29 cellular contexts compared by ENCODE assay signal in the genomic region with DNA sequence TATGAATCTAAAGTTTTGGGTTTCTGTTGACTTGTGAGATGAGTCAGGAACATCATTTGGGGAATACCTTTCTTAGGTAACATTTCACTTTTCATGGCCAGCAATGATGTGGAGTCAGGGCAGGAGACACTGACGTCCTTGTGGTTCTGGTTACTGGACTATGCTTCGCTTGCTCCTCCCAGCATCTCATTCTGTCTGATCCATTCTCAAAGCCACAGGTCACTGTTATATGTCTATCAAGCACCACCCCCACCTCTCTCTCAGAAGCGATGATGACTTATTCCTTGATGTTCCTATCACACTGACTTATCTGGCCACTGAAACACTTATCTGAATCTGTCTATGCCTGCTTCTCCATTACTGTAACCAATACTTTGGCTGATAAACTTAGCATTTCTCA. TPM values are rescaled to one million over a fixed set of nuclear protein-coding genes. Genes with fewer than 3 reads are reported as not detected.
DNase-seq lines count a peak whose midpoint lies in the region; ATAC-seq, FAIRE-seq and TF ChIP-seq lines count a peak whose summit lies in the region.
"Had no signal": no experiment of that assay in that cellular context is flagged by ENCODE, and none has a peak within 500 bp of the region (broad histone marks: within the 10 kb centered on the region; RNA-seq: fewer than 3 reads in every experiment).

No MANE protein-coding gene starts in this region.

- no TSS peak for BruUV-seq in GM12878 (replicated peaks; lab: Mats Ljungman, UMichigan)

- no peak overlapping the region for H3K27ac ChIP-seq in GM12878 (ENCODE audit: control insufficient read depth, insufficient read depth)
- H3K27ac ChIP-seq: heart right ventricle, spleen, suprapubic skin had no signal

- FAIRE-seq in GM12878 (lab: Jason Lieb, UNC) = no peak

- no peak overlapping the region for H3K4me2 ChIP-seq in GM12878 (ENCODE audit: control insufficient read depth, insufficient read depth)

- peak overlapping the region; percentile 34 for H3K27ac Mint-ChIP-seq in activated naive CD8-positive, alpha-beta T cell treated with anti-CD3 and anti-CD28 coated beads, Interleukin-2, amount 50 U/mL, for 24 hours
- no peak overlapping the region for H3K27ac Mint-ChIP-seq in activated naive CD8-positive, alpha-beta T cell treated with anti-CD3 and anti-CD28 coated beads for 36 hours
- no peak overlapping the region for H3K27ac Mint-ChIP-seq in stimulated activated memory B cell treated with anti-CD40 and anti-IgM and Interleukin-4, amounts not matched to agents 10 μg/mL and 1 μg/mL and 100 μg/mL, for 72 hours
- H3K27ac Mint-ChIP-seq: activated CD4-positive, alpha-beta T cell treated with anti-CD3 and anti-CD28 coated beads, Interleukin-2, amount 10 ng/mL, durations not matched to agents 24 days and 14 days; activated T-cell treated with anti-CD3 and anti-CD28 coated beads, Interleukin-2, amount 50 U/mL, for 24 hours; memory B cell had no signal

- ATAC-seq in activated naive CD8-positive, alpha-beta T cell treated with anti-CD3 and anti-CD28 coated beads, Interleukin-2, amount 50 U/mL, for 24 hours = peak; percentile 68
- ATAC-seq in HG02885 (IDR thresholded peaks at IDR 0.05; ENCODE audit: poor library complexity, unreplicated experiment) = peak; percentile 55
- peak; percentile 64 for ATAC-seq in GM12878
- ATAC-seq in stimulated activated memory B cell treated with anti-CD40 and anti-IgM and Interleukin-4, amounts not matched to agents 10 μg/mL and 1 μg/mL and 100 μg/mL, for 72 hours = peak; percentile 69
- ATAC-seq in GM18505 (IDR thresholded peaks at IDR 0.05; ENCODE audit: unreplicated experiment) = no peak
- no peak for ATAC-seq in GM19395 (IDR thresholded peaks at IDR 0.05; ENCODE audit: unreplicated experiment)
- ATAC-seq: effector memory CD8-positive, alpha-beta T cell; esophagus mucosa; heart right ventricle; left cardiac atrium; right cardiac atrium; Right ventricle myocardium inferior; SK-N-SH treated with all-trans-retinoic acid at 6 μM for 48 hours had no signal

- H3K4me1 ChIP-seq in GM12878 (ENCODE audit: control insufficient read depth, insufficient read depth, low read length) = no peaks in the 10 kb centered on the region

- no peak for TF ChIP-seq EP300 in GM12878 (IDR thresholded peaks at IDR 0.05; ENCODE audit: borderline replicate concordance in 1 of 2, control insufficient read depth in 1 of 2, low read depth in 2 of 2, low read length in 2 of 2)

- H3K4me3 ChIP-seq in GM12878 = no peak overlapping the region
- H3K4me3 ChIP-seq: heart right ventricle, spleen, suprapubic skin had no signal

- TF ChIP-seq POLR2A in GM12878 (IDR thresholded peaks at IDR 0.05; ENCODE audit: low read depth, low read length) = no peak
- TF ChIP-seq POLR2A in GM18505 (IDR thresholded peaks at IDR 0.05; ENCODE audit: borderline replicate concordance, extremely low read depth, insufficient read depth, insufficient read length) = no peak

- H3K9ac ChIP-seq in GM12878 (ENCODE audit: control insufficient read depth, insufficient read depth, low read length) = no peak overlapping the region

- H4K20me1 ChIP-seq in GM12878 (ENCODE audit: control insufficient read depth, insufficient read depth) = no peaks in the 10 kb centered on the region

- H3K4me3 Mint-ChIP-seq in activated naive CD8-positive, alpha-beta T cell treated with anti-CD3 and anti-CD28 coated beads, Interleukin-2, amount 50 U/mL, for 24 hours = no peak overlapping the region
- H3K4me3 Mint-ChIP-seq in activated naive CD8-positive, alpha-beta T cell treated with anti-CD3 and anti-CD28 coated beads for 36 hours = no peak overlapping the region
- no peak overlapping the region for H3K4me3 Mint-ChIP-seq in stimulated activated memory B cell treated with anti-CD40 and anti-IgM and Interleukin-4, amounts not matched to agents 10 μg/mL and 1 μg/mL and 100 μg/mL, for 72 hours
- H3K4me3 Mint-ChIP-seq: activated CD4-positive, alpha-beta T cell treated with anti-CD3 and anti-CD28 coated beads, Interleukin-2, amount 10 ng/mL, durations not matched to agents 24 days and 14 days; activated T-cell treated with anti-CD3 and anti-CD28 coated beads, Interleukin-2, amount 50 U/mL, for 24 hours; effector memory CD8-positive, alpha-beta T cell; memory B cell had no signal

- H3K36me3 Mint-ChIP-seq in activated naive CD8-positive, alpha-beta T cell treated with anti-CD3 and anti-CD28 coated beads, Interleukin-2, amount 50 U/mL, for 24 hours (ENCODE audit: low read depth) = peaks cover 15% of the 10 kb centered on the region
- peaks cover 9% of the 10 kb centered on the region for H3K36me3 Mint-ChIP-seq in activated naive CD8-positive, alpha-beta T cell treated with anti-CD3 and anti-CD28 coated beads for 36 hours
- peaks cover 18% of the 10 kb centered on the region for H3K36me3 Mint-ChIP-seq in stimulated activated memory B cell treated with anti-CD40 and anti-IgM and Interleukin-4, amounts not matched to agents 10 μg/mL and 1 μg/mL and 100 μg/mL, for 72 hours

- intact Hi-C loops in GM12878 (cut with micrococcal nuclease; ENCODE audit: unreplicated experiment) = no loop called here

- in situ Hi-C loops in GM12878 (cut with MboI) = loop anchor here (5.0 to 10.0 kb wide), 2 partner anchors 320 to 523 kb away; no protein-coding TSS in a partner anchor

- no peaks in the 10 kb centered on the region for H3K9me3 ChIP-seq in GM12878 (replicated peaks; ENCODE audit: control insufficient read depth, insufficient read depth, low read length)
- H3K9me3 ChIP-seq: Caco-2, heart right ventricle, spleen, suprapubic skin had no signal

- WGBS in GM12878 (ENCODE audit: insufficient coverage, insufficient replicate concordance, low lambda C conversion rate, missing lambda C conversion rate) = 3% methylated on average over 3 of the region's 3 CpGs

- RAD21 ChIA-PET in GM12878 (lab: Charles Lee; ENCODE audit: unreplicated experiment) = no interaction called here

- no peak for DNase-seq in activated naive CD8-positive, alpha-beta T cell treated with anti-CD3 and anti-CD28 coated beads, Interleukin-2, amount 50 U/mL, for 24 hours
- DNase-seq in activated naive CD8-positive, alpha-beta T cell treated with anti-CD3 and anti-CD28 coated beads for 36 hours = no peak
- DNase-seq in GM12878 (ENCODE audit: low read depth, low spot score) (no peak), HuH-7 (ENCODE audit: low spot score) (no peak)
- DNase-seq: activated CD4-positive, alpha-beta T cell treated with anti-CD3 and anti-CD28 coated beads, Interleukin-2, amount 10 ng/mL, durations not matched to agents 24 days and 14 days; activated naive CD4-positive, alpha-beta T cell treated with anti-CD3 and anti-CD28 coated beads, Interleukin-2, amount 50 U/mL, for 16 hours; activated T-cell treated with anti-CD3 and anti-CD28 coated beads, Interleukin-2, amount 50 U/mL, for 24 hours; anterior cingulate cortex; Caco-2; cortex of kidney; effector memory CD8-positive, alpha-beta T cell; foreskin fibroblast; GDM1; heart right ventricle; left cardiac atrium; NCI-H1436 treated with DMSO at 0.1 percent for 48 hours; NCI-H446; OCI-M1; right cardiac atrium; spleen had no signal

- H3K27me3 ChIP-seq in GM12878 (replicated peaks in 1 of 2; ENCODE audit: control insufficient read depth in 2 of 2, insufficient read depth in 2 of 2, low read length in 1 of 2) = peaks cover 0 to 2% of the 10 kb centered on the region in 2 experiments; a peak in 1 of 4 replicates
- H3K27me3 ChIP-seq: heart right ventricle, spleen, suprapubic skin had no signal

- no peaks in the 10 kb centered on the region for H3K9me3 Mint-ChIP-seq in activated naive CD8-positive, alpha-beta T cell treated with anti-CD3 and anti-CD28 coated beads, Interleukin-2, amount 50 U/mL, for 24 hours
- no peaks in the 10 kb centered on the region for H3K9me3 Mint-ChIP-seq in activated naive CD8-positive, alpha-beta T cell treated with anti-CD3 and anti-CD28 coated beads for 36 hours
- no peaks in the 10 kb centered on the region for H3K9me3 Mint-ChIP-seq in stimulated activated memory B cell treated with anti-CD40 and anti-IgM and Interleukin-4, amounts not matched to agents 10 μg/mL and 1 μg/mL and 100 μg/mL, for 72 hours
- H3K9me3 Mint-ChIP-seq: activated CD4-positive, alpha-beta T cell treated with anti-CD3 and anti-CD28 coated beads, Interleukin-2, amount 10 ng/mL, durations not matched to agents 24 days and 14 days; activated T-cell treated with anti-CD3 and anti-CD28 coated beads, Interleukin-2, amount 50 U/mL, for 24 hours; effector memory CD8-positive, alpha-beta T cell; memory B cell had no signal

- CTCF ChIA-PET in GM12878 (lab: Yijun Ruan, JAX) = interaction anchor here (2.4 to 9.4 kb wide), 3 partner anchors 324 to 331 kb away, joined by 12 to 169 read pairs (median 119); no protein-coding TSS in a partner anchor

- H2AFZ ChIP-seq in GM12878 (ENCODE audit: control insufficient read depth, low read depth, low read length) = no peak overlapping the region

- no peaks in the 10 kb centered on the region for H3K79me2 ChIP-seq in GM12878 (ENCODE audit: control insufficient read depth, insufficient read depth, low read length)

- no peak for TF ChIP-seq CTCF in GM12878 (IDR thresholded peaks at IDR 0.05 in 2 of 3, conservative IDR thresholded peaks at IDR 0.05 in 1 of 3; ENCODE audit: control insufficient read depth in 2 of 3, extremely low read depth in 1 of 3, insufficient read depth in 1 of 3, low read depth in 3 of 3, low read length in 3 of 3)

- SMC1A ChIA-PET in GM12878 (lab: Charles Lee; ENCODE audit: uncharacterized antibody, unreplicated experiment) = no interaction called here

- no peak for TF ChIP-seq RAD21 in GM12878 (IDR thresholded peaks at IDR 0.05; ENCODE audit: insufficient read depth, low read depth, low read length)

- no peaks in the 10 kb centered on the region for H3K27me3 Mint-ChIP-seq in activated naive CD8-positive, alpha-beta T cell treated with anti-CD3 and anti-CD28 coated beads, Interleukin-2, amount 50 U/mL, for 24 hours
- no peaks in the 10 kb centered on the region for H3K27me3 Mint-ChIP-seq in activated naive CD8-positive, alpha-beta T cell treated with anti-CD3 and anti-CD28 coated beads for 36 hours
- H3K27me3 Mint-ChIP-seq in stimulated activated memory B cell treated with anti-CD40 and anti-IgM and Interleukin-4, amounts not matched to agents 10 μg/mL and 1 μg/mL and 100 μg/mL, for 72 hours = peaks cover 15% of the 10 kb centered on the region
- H3K27me3 Mint-ChIP-seq: activated T-cell treated with anti-CD3 and anti-CD28 coated beads, Interleukin-2, amount 50 U/mL, for 24 hours had no signal

- peaks cover 14% of the 10 kb centered on the region for H3K4me1 Mint-ChIP-seq in activated naive CD8-positive, alpha-beta T cell treated with anti-CD3 and anti-CD28 coated beads, Interleukin-2, amount 50 U/mL, for 24 hours
- peaks cover 6% of the 10 kb centered on the region for H3K4me1 Mint-ChIP-seq in activated naive CD8-positive, alpha-beta T cell treated with anti-CD3 and anti-CD28 coated beads for 36 hours
- H3K4me1 Mint-ChIP-seq in stimulated activated memory B cell treated with anti-CD40 and anti-IgM and Interleukin-4, amounts not matched to agents 10 μg/mL and 1 μg/mL and 100 μg/mL, for 72 hours = peaks cover 15% of the 10 kb centered on the region
- H3K4me1 Mint-ChIP-seq: activated CD4-positive, alpha-beta T cell treated with anti-CD3 and anti-CD28 coated beads, Interleukin-2, amount 10 ng/mL, durations not matched to agents 24 days and 14 days had no signal

- no peaks in the 10 kb centered on the region; a peak in 1 of 4 replicates for H3K36me3 ChIP-seq in GM12878 (ENCODE audit: control insufficient read depth in 2 of 2, insufficient read depth in 2 of 2, low read length in 1 of 2)
- H3K36me3 ChIP-seq: suprapubic skin had no signal

- POLR2A ChIA-PET in GM12878 (lab: Charles Lee) = no interaction called here

RNA-seq across cellular contexts. Expression of a gene that starts 51.6 kb away (rescaled TPM):
- 10 to 100 TPM; 75.0 to 78.4 TPM for total RNA-seq in activated naive CD8-positive, alpha-beta T cell treated with anti-CD3 and anti-CD28 coated beads for 36 hours
- 23.9 and 26.5 TPM in 2 replicates for total RNA-seq in GM12878 (2013; cell fraction: nucleolus; rRNA removed)
- 66.4 and 73.2 TPM in 2 replicates for total RNA-seq in GM12878 (2014; rRNA removed)
- total RNA-seq in GM12878 (2014; rRNA removed; fragmentation: Illumina TruSeq; extraction: Trizol) = 59.7 and 59.8 TPM in 2 replicates
- 48.5 and 58.7 TPM in 2 replicates for total RNA-seq in GM12878 (2021)
- 36.0 TPM for polyA plus RNA-seq in GM12878 (2011; ENCODE audit: low read depth)
- polyA plus RNA-seq in GM12878 (2011; rRNA removed) = 54.3 and 70.1 TPM in 2 replicates
- polyA plus RNA-seq in GM12878 (2011; cell fraction: cytosol; rRNA removed) = 33.3 and 36.5 TPM in 2 replicates
- 28.9 and 71.6 TPM in 2 replicates for polyA plus RNA-seq in GM12878 (2011; cell fraction: nucleus; rRNA removed)
- polyA plus RNA-seq in GM12878 (2012) = 40.6 and 44.6 TPM in 2 replicates
- polyA plus RNA-seq in GM12878 (2014; fragmentation: Illumina TruSeq; extraction: Trizol) = 63.4 and 77.1 TPM in 2 replicates
- polyA plus RNA-seq in GM12878 (2014; fragmentation: Nextera tagmentation; extraction: Ambion mirVana) = 10 to 100 TPM; 31.2 to 41.7 TPM
- 49.5 and 50.9 TPM in 2 replicates for polyA plus RNA-seq in GM12878 (2014; rRNA removed)
- polyA plus RNA-seq in GM12878 (2016; fragmentation: Nextera tagmentation; extraction: Ambion mirVana) = 10 to 100 TPM; 70.6 to 77.5 TPM
- polyA minus RNA-seq in GM12878 (2011; rRNA and poly(A)+ RNA removed) = 36.1 and 40.0 TPM in 2 replicates
- 12.0 and 17.5 TPM in 2 replicates for polyA minus RNA-seq in GM12878 (2011; cell fraction: cytosol; rRNA and poly(A)+ RNA removed)
- 11.0 and 28.4 TPM in 2 replicates for polyA minus RNA-seq in GM12878 (2011; cell fraction: nucleus; rRNA and poly(A)+ RNA removed)

Comparison
In these comparisons a context has a peak if more than half of its experiments do, and no peak if none do; other contexts are left out.
1. ATAC-seq: peak in activated naive CD8-positive, alpha-beta T cell treated with anti-CD3 and anti-CD28 coated beads, Interleukin-2, amount 50 U/mL, for 24 hours (single experiment), HG02885 (single experiment), GM12878 (single experiment) and stimulated activated memory B cell treated with anti-CD40 and anti-IgM and Interleukin-4, amounts not matched to agents 10 μg/mL and 1 μg/mL and 100 μg/mL, for 72 hours (single experiment); none in GM18505 (single experiment) and GM19395 (single experiment).